ENCODE assay signal across 21 cellular contexts in the genomic region with DNA sequence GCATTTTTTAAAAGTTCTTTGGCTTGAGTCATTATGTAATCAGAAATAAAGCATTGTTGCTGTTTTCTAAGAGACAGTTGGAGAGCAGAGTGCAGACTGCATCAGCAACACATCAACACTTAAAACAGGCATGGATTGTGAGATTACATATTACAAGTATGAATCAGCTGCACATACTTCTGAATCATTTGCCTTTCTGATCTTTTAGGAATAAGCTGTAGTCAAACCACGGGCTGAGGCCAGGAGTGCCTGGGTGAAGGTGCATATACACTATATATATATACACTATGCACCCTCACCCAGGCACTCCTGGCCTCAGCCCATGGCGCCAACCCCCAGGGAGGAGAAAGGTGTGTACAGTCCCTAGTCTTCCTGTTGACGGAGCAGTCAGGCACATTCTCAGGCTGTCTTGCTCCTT. TPM values are rescaled to one million over a fixed set of nuclear protein-coding genes. Genes with fewer than 3 reads are reported as not detected.
DNase-seq lines count a peak whose midpoint lies in the region; ATAC-seq and TF ChIP-seq lines count a peak whose summit lies in the region.
"Had no signal": no experiment of that assay in that cellular context is flagged by ENCODE, and none has a peak within 500 bp of the region (broad histone marks: within the 10 kb centered on the region; RNA-seq: fewer than 3 reads in every experiment).

No MANE protein-coding gene starts in this region.

- POLR2A ChIA-PET in MCF 10A (lab: Yijun Ruan, JAX): interaction anchor here (1.2 to 2.3 kb wide), 2 partner anchors 15 to 82 kb away, joined by 3 to 11 read pairs; no protein-coding TSS in a partner anchor
- POLR2A ChIA-PET in RWPE1 (lab: Yijun Ruan, JAX; ENCODE audit: low non-redundant PET): interaction anchor here (0.6 kb wide), 1 partner anchor 1362 kb away, joined by 3 read pairs; no protein-coding TSS in a partner anchor

- H3K4me1 Mint-ChIP-seq in MCF 10A (ENCODE audit: insufficient read depth, unreplicated experiment): peaks cover 41% of the 10 kb centered on the region
- H3K4me1 Mint-ChIP-seq: memory B cell, neural crest cell had no signal

- H3K4me3 ChIP-seq in breast epithelium: no peak overlapping the region
- no peak overlapping the region for H3K4me3 ChIP-seq in fibroblast of mammary gland (ENCODE audit: control insufficient read depth, low read depth, low read length)
- H3K4me3 ChIP-seq: esophagus squamous epithelium, Peyer's patch, upper lobe of right lung had no signal

- H3K9me3 Mint-ChIP-seq in MCF 10A (ENCODE audit: unreplicated experiment): no peaks in the 10 kb centered on the region
- H3K9me3 Mint-ChIP-seq: activated T-cell treated with anti-CD3 and anti-CD28 coated beads, Interleukin-2, amount 50 U/mL, for 4 hours; memory B cell had no signal

- no peak for ATAC-seq in HG03135 (IDR thresholded peaks at IDR 0.05; ENCODE audit: unreplicated experiment)
- ATAC-seq in HG02852 (IDR thresholded peaks at IDR 0.05; ENCODE audit: unreplicated experiment): no peak
- ATAC-seq in HG03196 (IDR thresholded peaks at IDR 0.05; ENCODE audit: unreplicated experiment): no peak
- ATAC-seq: upper lobe of right lung had no signal

- peak; percentile 13 for DNase-seq in MCF 10A (ENCODE audit: unreplicated experiment)
- no peak for DNase-seq in breast epithelium (ENCODE audit: low spot score in 2 of 2)
- peak; percentile 23 for DNase-seq in RWPE1 (ENCODE audit: low spot score)
- DNase-seq in fibroblast of mammary gland (ENCODE audit: low read depth): peak; percentile 28
- DNase-seq in stromal cell of bone marrow (ENCODE audit: low read depth): peak; percentile 64
- DNase-seq: activated CD4-positive, alpha-beta T cell treated with anti-CD3 and anti-CD28 coated beads for 4 hours; activated T-cell treated with anti-CD3 and anti-CD28 coated beads, Interleukin-2, amount 50 U/mL, for 4 hours; cortex of kidney; esophagus squamous epithelium; H7; NCI-H1930; NCI-H526 treated with DMSO at 0.1 percent for 48 hours; Peyer's patch; stimulated activated CD4-positive, alpha-beta T cell treated with anti-CD3 and anti-CD28 coated beads, Interleukin-4, amount 100 ng/mL, for 4 hours; upper lobe of right lung had no signal

- H3K9me3 ChIP-seq in breast epithelium: no peaks in the 10 kb centered on the region
- H3K9me3 ChIP-seq: esophagus squamous epithelium, Peyer's patch, upper lobe of right lung had no signal

- no peaks in the 10 kb centered on the region for H3K4me1 ChIP-seq in breast epithelium
- H3K4me1 ChIP-seq: Peyer's patch, upper lobe of right lung had no signal

- BruUV-seq in MCF 10A (replicated peaks; lab: Mats Ljungman, UMichigan): no TSS peak

- intact Hi-C loops in MCF 10A (cut with micrococcal nuclease): no loop called here
- intact Hi-C loops in breast epithelium (cut with DNase I; ENCODE audit: low total_unique reads): no loop called here

- CTCF ChIA-PET in MCF 10A (lab: Yijun Ruan, JAX) (interaction anchor here (0.6 kb wide), 2 partner anchors 278 to 1062 kb away, joined by 3 read pairs; no protein-coding TSS in a partner anchor), RWPE1 (lab: Yijun Ruan, JAX) (interaction anchor here (0.5 to 0.6 kb wide), 2 partner anchors 162 to 641 kb away, joined by 3 to 5 read pairs; no protein-coding TSS in a partner anchor)

- H3K27ac ChIP-seq in breast epithelium: no peak overlapping the region
- H3K27ac ChIP-seq in RWPE1: no peak overlapping the region
- H3K27ac ChIP-seq: esophagus squamous epithelium, Peyer's patch, upper lobe of right lung had no signal

- no peak overlapping the region for H3K27ac Mint-ChIP-seq in MCF 10A (ENCODE audit: low read depth, unreplicated experiment)
- H3K27ac Mint-ChIP-seq: memory B cell had no signal

- no peak overlapping the region for H3K4me3 Mint-ChIP-seq in MCF 10A (ENCODE audit: unreplicated experiment)
- H3K4me3 Mint-ChIP-seq: activated T-cell treated with anti-CD3 and anti-CD28 coated beads, Interleukin-2, amount 50 U/mL, for 4 hours; memory B cell; neural crest cell had no signal

- TF ChIP-seq CTCF in MCF 10A (IDR thresholded peaks at IDR 0.05; ENCODE audit: unreplicated experiment) (no peak), breast epithelium (IDR thresholded peaks at IDR 0.05) (no peak), RWPE1 (conservative IDR thresholded peaks at IDR 0.05; ENCODE audit: low read depth) (no peak), fibroblast of mammary gland (conservative IDR thresholded peaks at IDR 0.05; ENCODE audit: control insufficient read depth, insufficient read depth, low read depth, low read length) (no peak)

- peaks cover 11% of the 10 kb centered on the region for H3K27me3 Mint-ChIP-seq in MCF 10A (ENCODE audit: insufficient read depth, unreplicated experiment)
- H3K27me3 Mint-ChIP-seq: memory B cell had no signal

- peaks cover 0 to 18% of the 10 kb centered on the region in 2 donors for H3K27me3 ChIP-seq in breast epithelium
- H3K27me3 ChIP-seq: Peyer's patch, upper lobe of right lung had no signal

- no peak for TF ChIP-seq POLR2A in breast epithelium (IDR thresholded peaks at IDR 0.05)

- no peaks in the 10 kb centered on the region for H3K36me3 ChIP-seq in breast epithelium
- H3K36me3 ChIP-seq: esophagus squamous epithelium, Peyer's patch, upper lobe of right lung had no signal

- H3K36me3 Mint-ChIP-seq in MCF 10A (ENCODE audit: insufficient read depth, unreplicated experiment): no peaks in the 10 kb centered on the region
- H3K36me3 Mint-ChIP-seq: memory B cell had no signal

RNA-seq across cellular contexts. Expression of a gene that starts 52.4 kb away (rescaled TPM):
- not detected in 2 replicates for total RNA-seq in MCF 10A (2022)
- under 1 TPM in 1 of 3 donors, not detected in 2; under 0.01 TPM for total RNA-seq in breast epithelium
- total RNA-seq: activated T-cell treated with anti-CD3 and anti-CD28 coated beads, Interleukin-2, amount 50 U/mL, for 4 hours; esophagus squamous epithelium; H7; Peyer's patch; T-helper 2 cell treated with Interferon-gamma antibody and Interleukin-4, amounts not matched to agents 100 ng/mL and 5 ng/mL, for 36 hours; upper lobe of right lung had no signal

Comparison
In these comparisons a context has a peak if more than half of its experiments do, and no peak if none do; other contexts are left out.
1. DNase-seq: peak in MCF 10A (single experiment), RWPE1 (single experiment), fibroblast of mammary gland (single experiment) and stromal cell of bone marrow (single experiment); none in breast epithelium (0 of 2).